13 cellular contexts compared by ENCODE assay signal in genomic region chr9:133058550-133059320, GRCh38. TPM values are rescaled to one million over a fixed set of nuclear protein-coding genes. Genes with fewer than 3 reads are reported as not detected.
DNase-seq lines count a peak whose midpoint lies in the region; ATAC-seq, FAIRE-seq and TF ChIP-seq lines count a peak whose summit lies in the region.
"Had no signal": no experiment of that assay in that cellular context is flagged by ENCODE, and none has a peak within 500 bp of the region (broad histone marks: within the 10 kb centered on the region; RNA-seq: fewer than 3 reads in every experiment).

No MANE protein-coding gene starts in this region.

- H3K4me3 ChIP-seq in pancreas = no peak overlapping the region
- H3K4me3 ChIP-seq: adrenal gland had no signal

- H3K9me3 Mint-ChIP-seq in activated T-cell treated with anti-CD3 and anti-CD28 coated beads, Interleukin-2, amount 50 U/mL, for 72 hours = no peaks in the 10 kb centered on the region
- H3K9me3 Mint-ChIP-seq in activated naive CD8-positive, alpha-beta T cell treated with anti-CD3 and anti-CD28 coated beads, Interleukin-2, amount 10 ng/mL, durations not matched to agents 7 days and 5 days = no peaks in the 10 kb centered on the region

- ATAC-seq in activated T-cell treated with anti-CD3 and anti-CD28 coated beads, Interleukin-2, amount 50 U/mL, for 72 hours (replicated peaks in 1 of 2) = peak; percentile 37 to 59
- ATAC-seq in activated naive CD8-positive, alpha-beta T cell treated with anti-CD3 and anti-CD28 coated beads, Interleukin-2, amount 10 ng/mL, durations not matched to agents 7 days and 5 days (ENCODE audit: low read depth) = peak; percentile 43
- no peak for ATAC-seq in pancreas

- intact Hi-C loops in pancreas (cut with DNase I) = no loop called here
- intact Hi-C loops in head of caudate nucleus (cut with DNase I) = no loop called here

- TF ChIP-seq CTCF in pancreas (IDR thresholded peaks at IDR 0.05) = no peak

- peaks cover 25 to 56% (median 45%) of the 10 kb centered on the region in 3 donors for H3K4me1 ChIP-seq in pancreas

- peak overlapping the region; percentile 49 to 62 for H3K4me3 Mint-ChIP-seq in activated T-cell treated with anti-CD3 and anti-CD28 coated beads, Interleukin-2, amount 50 U/mL, for 72 hours
- peak overlapping the region; percentile 62 for H3K4me3 Mint-ChIP-seq in activated naive CD8-positive, alpha-beta T cell treated with anti-CD3 and anti-CD28 coated beads, Interleukin-2, amount 10 ng/mL, durations not matched to agents 7 days and 5 days

- peak overlapping the region; percentile 60 for H3K27ac ChIP-seq in KOPT-K1 (ENCODE audit: low read depth, low read length, poor library complexity, severe bottlenecking)
- H3K27ac ChIP-seq in pancreas = peak overlapping the region in 3 of 4 donors; percentile 31 to 69 (median 33)
- H3K27ac ChIP-seq: adrenal gland had no signal

- H3K9me3 ChIP-seq in KOPT-K1 (ENCODE audit: insufficient read depth, low read length, poor library complexity, severe bottlenecking) = no peaks in the 10 kb centered on the region
- H3K9me3 ChIP-seq in pancreas = no peaks in the 10 kb centered on the region
- H3K9me3 ChIP-seq: adrenal gland had no signal

- POLR2A ChIA-PET in activated naive CD8-positive, alpha-beta T cell treated with anti-CD3 and anti-CD28 coated beads, Interleukin-2, amount 10 ng/mL, durations not matched to agents 7 days and 5 days (lab: Charles Lee) = interaction anchor here (0.7 to 5.2 kb wide), 3 partner anchors 26 to 1802 kb away, joined by 3 to 41 read pairs (median 6); partner anchors contain the start of gene GTF3C5

- DNase-seq in activated T-cell treated with anti-CD3 and anti-CD28 coated beads, Interleukin-2, amount 50 U/mL, for 72 hours = peak; percentile 19 to 44
- DNase-seq in activated T-cell treated with anti-CD3 and anti-CD28 coated beads, Interleukin-2, amount 50 U/mL, for 48 hours = no peak
- DNase-seq in activated naive CD8-positive, alpha-beta T cell treated with anti-CD3 and anti-CD28 coated beads, Interleukin-2, amount 10 ng/mL, durations not matched to agents 7 days and 5 days = no peak
- DNase-seq in pancreas (peak in 3 of 6 donors; percentile 30 to 62 (median 56)), NCI-H2081 treated with DMSO at 0.1 percent for 48 hours (lab: John Stamatoyannopoulos, UW) (no peak), HTR-8/SVneo (ENCODE audit: insufficient read length, low spot score) (no peak), head of caudate nucleus (no peak)
- DNase-seq: activated CD4-positive, CD25-positive, alpha-beta regulatory T cell; NCI-H1105 treated with DMSO at 0.1 percent for 48 hours; NCI-H524 treated with DMSO at 0.1 percent for 48 hours; SIG-M5 had no signal

- peaks cover 50% of the 10 kb centered on the region for H3K36me3 ChIP-seq in KOPT-K1 (ENCODE audit: insufficient read depth, low read length)
- H3K36me3 ChIP-seq in pancreas = peaks cover 0 to 12% (median 0%) of the 10 kb centered on the region in 3 donors

- no peaks in the 10 kb centered on the region for H3K27me3 ChIP-seq in pancreas
- H3K27me3 ChIP-seq: adrenal gland had no signal

- H3K27me3 Mint-ChIP-seq in activated T-cell treated with anti-CD3 and anti-CD28 coated beads, Interleukin-2, amount 50 U/mL, for 72 hours (ENCODE audit: low read depth) = no peaks in the 10 kb centered on the region
- H3K27me3 Mint-ChIP-seq in activated naive CD8-positive, alpha-beta T cell treated with anti-CD3 and anti-CD28 coated beads, Interleukin-2, amount 10 ng/mL, durations not matched to agents 7 days and 5 days = no peaks in the 10 kb centered on the region

- peaks cover 2 to 6% of the 10 kb centered on the region in 2 donors for H3K36me3 Mint-ChIP-seq in activated T-cell treated with anti-CD3 and anti-CD28 coated beads, Interleukin-2, amount 50 U/mL, for 72 hours (ENCODE audit: insufficient read depth in 2 of 2)
- peaks cover 7% of the 10 kb centered on the region for H3K36me3 Mint-ChIP-seq in activated naive CD8-positive, alpha-beta T cell treated with anti-CD3 and anti-CD28 coated beads, Interleukin-2, amount 10 ng/mL, durations not matched to agents 7 days and 5 days

- peak overlapping the region; percentile 49 for H3K27ac Mint-ChIP-seq in activated T-cell treated with anti-CD3 and anti-CD28 coated beads, Interleukin-2, amount 50 U/mL, for 72 hours
- H3K27ac Mint-ChIP-seq in activated naive CD8-positive, alpha-beta T cell treated with anti-CD3 and anti-CD28 coated beads, Interleukin-2, amount 10 ng/mL, durations not matched to agents 7 days and 5 days = peak overlapping the region; percentile 92

- peaks cover 51% of the 10 kb centered on the region for H3K4me1 Mint-ChIP-seq in activated T-cell treated with anti-CD3 and anti-CD28 coated beads, Interleukin-2, amount 50 U/mL, for 72 hours (ENCODE audit: low read depth)
- peaks cover 41% of the 10 kb centered on the region for H3K4me1 Mint-ChIP-seq in activated naive CD8-positive, alpha-beta T cell treated with anti-CD3 and anti-CD28 coated beads, Interleukin-2, amount 10 ng/mL, durations not matched to agents 7 days and 5 days

- WGBS in pancreas, 2 donors = 42 to 48% methylated on average over 12 of the region's 12 CpGs

- no peak for FAIRE-seq in pancreas (lab: Jason Lieb, UNC)
- no peak for FAIRE-seq in HTR-8/SVneo (lab: Jason Lieb, UNC)

RNA-seq across cellular contexts. Expression of gene CEL, which starts 3.0 kb away (rescaled TPM):
- 1 to 10 TPM; 1.6 to 3.6 TPM for total RNA-seq in activated T-cell treated with anti-CD3 and anti-CD28 coated beads, Interleukin-2, amount 50 U/mL, for 72 hours
- 1 to 10 TPM; 1.4 to 2.3 TPM for total RNA-seq in activated naive CD8-positive, alpha-beta T cell treated with anti-CD3 and anti-CD28 coated beads, Interleukin-2, amount 10 ng/mL, durations not matched to agents 7 days and 5 days
- total RNA-seq in pancreas = over 10,000 TPM; 11,290 to 24,413 (median 19,239) TPM
- 1,000 to 10,000 TPM; 2,560 to 4,565 TPM for polyA plus RNA-seq in pancreas

RNA-seq across cellular contexts. Expression of gene GTF3C5, which starts 27.9 kb away (rescaled TPM):
- 100 to 1,000 TPM in 1 of 2 donors, 10 to 100 TPM in 1; 79.5 to 101 TPM for total RNA-seq in activated T-cell treated with anti-CD3 and anti-CD28 coated beads, Interleukin-2, amount 50 U/mL, for 72 hours
- 10 to 100 TPM; 86.4 to 97.5 TPM for total RNA-seq in activated naive CD8-positive, alpha-beta T cell treated with anti-CD3 and anti-CD28 coated beads, Interleukin-2, amount 10 ng/mL, durations not matched to agents 7 days and 5 days
- total RNA-seq in pancreas = 10 to 100 TPM; 17.4 to 33.0 (median 23.2) TPM
- polyA plus RNA-seq in pancreas = 10 to 100 TPM; 67.2 to 68.5 TPM

Comparison
In these comparisons a context has a peak if more than half of its experiments do, and no peak if none do; other contexts are left out.
1. DNase-seq: peak in activated T-cell treated with anti-CD3 and anti-CD28 coated beads, Interleukin-2, amount 50 U/mL, for 72 hours (2 of 2); none in activated T-cell treated with anti-CD3 and anti-CD28 coated beads, Interleukin-2, amount 50 U/mL, for 48 hours (0 of 2), activated naive CD8-positive, alpha-beta T cell treated with anti-CD3 and anti-CD28 coated beads, Interleukin-2, amount 10 ng/mL, durations not matched to agents 7 days and 5 days (single experiment), NCI-H2081 treated with DMSO at 0.1 percent for 48 hours (single experiment), HTR-8/SVneo (single experiment) and head of caudate nucleus (0 of 42).
2. ATAC-seq: peak in activated T-cell treated with anti-CD3 and anti-CD28 coated beads, Interleukin-2, amount 50 U/mL, for 72 hours (2 of 2) and activated naive CD8-positive, alpha-beta T cell treated with anti-CD3 and anti-CD28 coated beads, Interleukin-2, amount 10 ng/mL, durations not matched to agents 7 days and 5 days (single experiment); none in pancreas (0 of 4).
3. RNA of gene CEL, which starts 3.0 kb away (total RNA-seq): 11,290 to 24,413 TPM in pancreas; 1.6 to 3.6 TPM in activated T-cell treated with anti-CD3 and anti-CD28 coated beads, Interleukin-2, amount 50 U/mL, for 72 hours and 1.4 to 2.3 TPM in activated naive CD8-positive, alpha-beta T cell treated with anti-CD3 and anti-CD28 coated beads, Interleukin-2, amount 10 ng/mL, durations not matched to agents 7 days and 5 days; every median in the first group is over 1,000 times any median in the second.